Comparison of ENCODE assay signal across 1 cellular context in genomic region chr1:77539510-77540142, GRCh38.
TF ChIP-seq lines count a peak whose summit lies in the region.

No MANE protein-coding gene starts in this region.

TF ChIP-seq in K562, 482 proteins besides CTCF, POLR2A, EP300 and RAD21 (continued from another document):
- TF ChIP-seq ZNF609 (CRISPR knock-in tag; IDR thresholded peaks at IDR 0.05; ENCODE audit: borderline replicate concordance), result no peak
